ENCODE assay signal across 8 cellular contexts in the genomic region with DNA sequence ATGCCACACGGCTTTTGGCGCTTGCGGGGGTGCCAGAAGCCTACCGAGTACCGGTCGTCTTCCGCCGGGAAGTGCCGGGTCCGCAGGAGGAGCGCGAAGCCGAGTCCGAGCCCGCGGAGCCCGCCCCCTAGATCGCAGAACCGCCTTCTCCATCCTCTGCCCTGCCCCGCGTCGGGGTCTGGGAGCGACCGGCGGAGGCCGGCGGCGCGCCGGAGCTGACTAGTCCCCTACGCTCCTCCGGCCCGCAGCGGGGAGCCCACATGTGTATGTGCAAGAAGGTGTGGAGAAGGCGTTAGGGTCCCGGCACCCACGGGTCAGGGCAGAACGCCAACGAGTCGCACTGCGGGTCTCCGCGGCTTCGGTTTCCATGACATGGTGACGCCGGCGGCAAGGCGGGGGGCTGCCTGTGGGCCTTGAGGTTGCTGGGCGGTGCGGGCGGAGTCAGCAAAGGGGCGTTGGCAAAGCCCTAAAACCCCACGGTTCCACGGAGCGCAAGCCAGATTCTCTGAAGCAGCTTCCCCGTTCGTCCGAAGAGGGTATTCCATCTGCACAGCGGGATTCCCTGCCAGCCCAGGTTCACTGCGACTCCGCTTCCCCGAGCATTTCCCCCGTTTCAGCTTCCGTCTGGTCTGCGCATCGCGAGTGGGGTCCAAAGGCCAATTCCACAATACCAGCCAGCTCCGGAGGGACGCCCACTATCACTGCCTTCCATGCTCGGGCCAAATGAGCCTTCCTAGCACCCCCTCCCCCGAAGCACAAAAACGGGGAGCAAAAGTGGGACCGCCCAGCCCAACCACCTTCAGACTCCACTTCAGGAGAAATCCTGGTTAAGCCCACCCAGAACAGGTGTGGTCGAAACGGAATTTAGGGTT. TPM values are rescaled to one million over a fixed set of nuclear protein-coding genes. Genes with fewer than 3 reads are reported as not detected.
A peak's percentile ranks its signal among the peaks of the same experiment; 100 is the strongest.
DNase-seq lines count a peak whose midpoint lies in the region; ATAC-seq, FAIRE-seq and TF ChIP-seq lines count a peak whose summit lies in the region.

No MANE protein-coding gene starts in this region.

- peaks cover 97% of the 10 kb centered on the region for H3K27me3 Mint-ChIP-seq in activated T-cell treated with anti-CD3 and anti-CD28 coated beads, Interleukin-2, amount 50 U/mL, for 24 hours

- H3K4me3 ChIP-seq in kidney (ENCODE audit: low read length in 2 of 2), result peak overlapping the region; percentile 48 to 81

- intact Hi-C loops in kidney (cut with DNase I), result no loop called here
- intact Hi-C loops in posterior vena cava (cut with DNase I), result no loop called here

- H3K9me3 ChIP-seq in ES-I3 (ENCODE audit: control insufficient read depth, insufficient read depth, low read length), result no peaks in the 10 kb centered on the region
- H3K9me3 ChIP-seq in kidney (ENCODE audit: control insufficient read depth in 1 of 2, low read length in 2 of 2), result no peaks in the 10 kb centered on the region

- H3K4me1 ChIP-seq in ES-I3 (ENCODE audit: insufficient read depth, low read length), result peaks cover 29% of the 10 kb centered on the region; the same call in 1 of the 2 replicates
- peaks cover 13 to 24% of the 10 kb centered on the region in 2 donors for H3K4me1 ChIP-seq in kidney (ENCODE audit: control insufficient read depth in 1 of 2, insufficient read depth in 1 of 2, low read depth in 1 of 2, low read length in 2 of 2)

- H3K9me3 Mint-ChIP-seq in activated T-cell treated with anti-CD3 and anti-CD28 coated beads, Interleukin-2, amount 50 U/mL, for 24 hours, result no peaks in the 10 kb centered on the region

- no peaks in the 10 kb centered on the region for H3K36me3 ChIP-seq in ES-I3 (ENCODE audit: insufficient read depth, low read length)
- H3K36me3 ChIP-seq in kidney (ENCODE audit: control insufficient read depth in 1 of 2, insufficient read depth in 2 of 2, low read length in 2 of 2), result no peaks in the 10 kb centered on the region

- H3K27ac ChIP-seq in 22Rv1, result no peak overlapping the region
- peak overlapping the region; percentile 78 to 86 for H3K27ac ChIP-seq in kidney (ENCODE audit: low read depth in 2 of 2, low read length in 2 of 2)

- H3K4me3 Mint-ChIP-seq in activated T-cell treated with anti-CD3 and anti-CD28 coated beads, Interleukin-2, amount 50 U/mL, for 24 hours, result peak overlapping the region; percentile 66

- H3K4me1 Mint-ChIP-seq in activated T-cell treated with anti-CD3 and anti-CD28 coated beads, Interleukin-2, amount 50 U/mL, for 24 hours (ENCODE audit: low read depth), result peaks cover 72% of the 10 kb centered on the region

- no peak for TF ChIP-seq POLR2A in GM18505 (IDR thresholded peaks at IDR 0.05; ENCODE audit: borderline replicate concordance, extremely low read depth, insufficient read depth, insufficient read length)

- peak overlapping the region; percentile 47 for H3K27ac Mint-ChIP-seq in activated T-cell treated with anti-CD3 and anti-CD28 coated beads, Interleukin-2, amount 50 U/mL, for 24 hours

- FAIRE-seq in kidney (lab: Jason Lieb, UNC), result no peak

- TF ChIP-seq CTCF in 22Rv1 (IDR thresholded peaks at IDR 0.05) (peak; percentile 8; the same call in 1 of the 2 replicates), kidney (IDR thresholded peaks at IDR 0.05; ENCODE audit: borderline replicate concordance, extremely low read depth, insufficient read depth) (no peak)

- DNase-seq in activated T-cell treated with anti-CD3 and anti-CD28 coated beads, Interleukin-2, amount 50 U/mL, for 24 hours, result peak; percentile 62
- DNase-seq in kidney (peak; percentile 79), posterior vena cava (ENCODE audit: low spot score) (no peak)

- no peaks in the 10 kb centered on the region for H3K36me3 Mint-ChIP-seq in activated T-cell treated with anti-CD3 and anti-CD28 coated beads, Interleukin-2, amount 50 U/mL, for 24 hours (ENCODE audit: low read depth)

- H3K9ac ChIP-seq in ES-I3 (ENCODE audit: low read depth, low read length) (peak overlapping the region; percentile 64; the same call in 1 of the 2 replicates), kidney (ENCODE audit: low read length in 2 of 2) (peak overlapping the region; percentile 45 to 71)

- no peak for ATAC-seq in GM18505 (IDR thresholded peaks at IDR 0.05; ENCODE audit: unreplicated experiment)
- no peak for ATAC-seq in HG03469 (IDR thresholded peaks at IDR 0.05; ENCODE audit: unreplicated experiment)
- ATAC-seq in GM21723 (IDR thresholded peaks at IDR 0.05; ENCODE audit: unreplicated experiment), result no peak

RNA-seq across cellular contexts. Expression of a gene that starts 2.3 kb away (rescaled TPM):
- total RNA-seq in kidney, result 18.4 TPM
- polyA plus RNA-seq in kidney (ENCODE audit: insufficient read depth, low read depth, low replicate concordance), result 10.6 TPM
- not detected for total RNA-seq in posterior vena cava

RNA-seq across cellular contexts. Expression of a gene that starts 13.8 kb away (rescaled TPM):
- total RNA-seq in kidney (36.8 TPM), posterior vena cava (10 to 100 TPM; 29.8 to 46.2 TPM)
- polyA plus RNA-seq in kidney (ENCODE audit: insufficient read depth, low read depth, low replicate concordance), result 50.4 TPM

Comparison
In these comparisons a context has a peak if more than half of its experiments do, and no peak if none do; other contexts are left out.
1. RNA of a gene that starts 2.3 kb away (total RNA-seq): 18.4 TPM in kidney (single experiment); not detected in posterior vena cava; every median in the first group is over 10 times any median in the second.